1 cellular context compared by ENCODE assay signal in genomic region chr11:75270896-75271415, GRCh38.
TF ChIP-seq lines count a peak whose summit lies in the region.

No MANE protein-coding gene starts in this region.

TF ChIP-seq in K562, 482 proteins besides CTCF, POLR2A, EP300 and RAD21 (continued from another document):
- TF ChIP-seq HOMEZ (CRISPR knock-in tag; IDR thresholded peaks at IDR 0.05), result no peak
- TF ChIP-seq CEBPB (tag; IDR thresholded peaks at IDR 0.05), result no peak
- no peak for TF ChIP-seq CBFB (CRISPR knock-in tag; IDR thresholded peaks at IDR 0.05)
- TF ChIP-seq ZNF436 (CRISPR knock-in tag; IDR thresholded peaks at IDR 0.05), result no peak
- TF ChIP-seq ZBTB34 (CRISPR knock-in tag; IDR thresholded peaks at IDR 0.05), result no peak
- no peak for TF ChIP-seq NEUROD1 (IDR thresholded peaks at IDR 0.05; ENCODE audit: borderline replicate concordance, low read depth, low read length, partially characterized antibody)
- no peak for TF ChIP-seq TAF9B (IDR thresholded peaks at IDR 0.05; ENCODE audit: partially characterized antibody)
- no peak for TF ChIP-seq SREBF2 (CRISPR knock-in tag; IDR thresholded peaks at IDR 0.05)
- no peak for TF ChIP-seq NCOA1 (IDR thresholded peaks at IDR 0.05; ENCODE audit: low read depth)
- TF ChIP-seq KLF6 (CRISPR knock-in tag; IDR thresholded peaks at IDR 0.05; ENCODE audit: borderline replicate concordance), result no peak
- no peak for TF ChIP-seq ZBTB5 (IDR thresholded peaks at IDR 0.05)
- no peak for TF ChIP-seq LARP7 (IDR thresholded peaks at IDR 0.05)
- TF ChIP-seq THRB (CRISPR knock-in tag; conservative IDR thresholded peaks at IDR 0.05), result no peak
